ENCODE assay signal across 10 cellular contexts in the genomic region with DNA sequence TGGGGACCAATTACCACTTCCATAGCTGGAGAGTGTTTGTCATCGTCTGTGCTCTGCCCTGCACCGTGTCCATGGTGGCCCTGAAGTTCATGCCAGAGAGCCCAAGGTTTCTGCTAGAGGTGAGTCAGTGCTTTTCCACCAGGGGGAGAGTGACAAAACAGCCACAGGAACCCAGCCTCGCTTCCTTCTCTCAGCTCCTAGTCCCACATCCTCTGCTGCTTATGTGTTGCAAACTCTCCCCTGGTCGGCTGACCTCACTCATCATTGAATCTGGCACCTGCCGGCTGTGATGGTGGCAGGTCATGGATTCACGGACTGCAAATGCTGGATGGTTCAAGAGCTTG.
A peak's percentile ranks its signal among the peaks of the same experiment; 100 is the strongest.
DNase-seq lines count a peak whose midpoint lies in the region; ATAC-seq and TF ChIP-seq lines count a peak whose summit lies in the region.
"Had no signal": no experiment of that assay in that cellular context is flagged by ENCODE, and none has a peak within 500 bp of the region (broad histone marks: within the 10 kb centered on the region; RNA-seq: fewer than 3 reads in every experiment).

No MANE protein-coding gene starts in this region.

- no peak overlapping the region for H2BK5ac ChIP-seq in H9 (ENCODE audit: insufficient read length, low read length)

- no peaks in the 10 kb centered on the region for H3K79me1 ChIP-seq in H9 (ENCODE audit: insufficient read depth, low read depth, low read length, poor library complexity, severe bottlenecking)

- H2BK120ac ChIP-seq in H9 (ENCODE audit: low read depth, low read length, poor library complexity, severe bottlenecking), result no peak overlapping the region

- H3K4ac ChIP-seq in H9 (ENCODE audit: low read depth, low read length), result no peak overlapping the region

- H3K18ac ChIP-seq in H9 (ENCODE audit: insufficient read length, low read depth, low read length), result no peak overlapping the region

- ATAC-seq in RWPE2 (ENCODE audit: low read depth), result peak; percentile 41; the same call in 2 of the 3 replicates

- H3T11ph ChIP-seq in H9 (ENCODE audit: low read length), result no peak overlapping the region

- H4K91ac ChIP-seq in H9 (ENCODE audit: insufficient read length, low read depth, low read length), result no peak overlapping the region

- H3K14ac ChIP-seq in H9 (ENCODE audit: insufficient read depth, low read length), result no peak overlapping the region; the same call in 1 of the 2 replicates

- no peaks in the 10 kb centered on the region for H3K79me2 ChIP-seq in H9 (ENCODE audit: insufficient read depth, low read length)

- H3K23me2 ChIP-seq in H9 (ENCODE audit: insufficient read length, low read depth, low read length, poor library complexity, severe bottlenecking), result no peaks in the 10 kb centered on the region

- H3K4me3 ChIP-seq in RWPE2 (ENCODE audit: severe bottlenecking), result no peak overlapping the region
- no peak overlapping the region for H3K4me3 ChIP-seq in transverse colon

- H3K27me3 ChIP-seq in H9 (ENCODE audit: insufficient read depth, low read length) (no peaks in the 10 kb centered on the region), RWPE2 (ENCODE audit: insufficient read depth, poor library complexity, severe bottlenecking) (peaks cover 13% of the 10 kb centered on the region), transverse colon (peaks cover 13% of the 10 kb centered on the region)

- no peak overlapping the region for H2BK12ac ChIP-seq in H9 (ENCODE audit: insufficient read length, low read depth, low read length)

- H3K4me1 ChIP-seq in H9 (ENCODE audit: insufficient read depth, low read length) (no peaks in the 10 kb centered on the region), RWPE2 (ENCODE audit: insufficient read depth, poor library complexity, severe bottlenecking) (no peaks in the 10 kb centered on the region), transverse colon (peaks cover 0 to 4% (median 0%) of the 10 kb centered on the region in 4 donors)

- no peaks in the 10 kb centered on the region for H3K36me3 ChIP-seq in RWPE2 (ENCODE audit: low read depth)
- H3K36me3 ChIP-seq in transverse colon, result no peaks in the 10 kb centered on the region

- H4K20me1 ChIP-seq in H9 (ENCODE audit: control insufficient read depth, insufficient read depth, insufficient read length), result no peaks in the 10 kb centered on the region

- no peak overlapping the region for H3K27ac ChIP-seq in H9 (ENCODE audit: insufficient read length, low read depth, low read length)
- no peak overlapping the region for H3K27ac ChIP-seq in RWPE2 (ENCODE audit: poor library complexity, severe bottlenecking)
- no peak overlapping the region for H3K27ac ChIP-seq in transverse colon
- H3K27ac ChIP-seq in substantia nigra (ENCODE audit: low read depth, low read length, poor library complexity, severe bottlenecking), result no peak overlapping the region
- H3K27ac ChIP-seq: 22Rv1 had no signal

- TF ChIP-seq CTCF in H9 (conservative IDR thresholded peaks at IDR 0.05), result peak; percentile 54
- TF ChIP-seq CTCF in RWPE2 (IDR thresholded peaks at IDR 0.05; ENCODE audit: poor library complexity, severe bottlenecking), result no peak
- TF ChIP-seq CTCF in transverse colon (IDR thresholded peaks at IDR 0.05), result no peak

- no peak overlapping the region for H4K8ac ChIP-seq in H9 (replicated peaks; ENCODE audit: insufficient read length, low read depth, low read length)

- no peaks in the 10 kb centered on the region; a peak in 1 of 5 replicates for H3K9me3 Mint-ChIP-seq in H9
- H3K9me3 Mint-ChIP-seq: natural killer cell had no signal

- H3K56ac ChIP-seq in H9 (ENCODE audit: insufficient read length, low read depth, low read length), result no peak overlapping the region

- DNase-seq in DMS53 (lab: John Stamatoyannopoulos, UW) (peak; percentile 13), DMS53 treated with DMSO at 0.1 percent for 48 hours (lab: John Stamatoyannopoulos, UW; ENCODE audit: unreplicated experiment) (no peak), H9 (peak; percentile 64), RWPE2 (ENCODE audit: low spot score) (no peak), left kidney (ENCODE audit: low read depth, low spot score) (peak; percentile 11), DMS153 treated with DMSO at 0.1 percent for 48 hours (lab: John Stamatoyannopoulos, UW; ENCODE audit: unreplicated experiment) (no peak), transverse colon (no peak), substantia nigra (lab: John Stamatoyannopoulos, UW) (no peak)
- DNase-seq: natural killer cell had no signal

- no peak overlapping the region for H3K23ac ChIP-seq in H9 (ENCODE audit: insufficient read length, low read depth, low read length)

- H3K4me1 Mint-ChIP-seq in H9, result no peaks in the 10 kb centered on the region

- in situ Hi-C loops in transverse colon (cut with MboI; ENCODE audit: low pct_ligation_motif_present in 1 of 4, low pct_unique_long_range_greater_than_20kb in 1 of 4, low sequenced_read_pairs in 3 of 4), result loop anchor here in 2 of 4 donors (25.0 kb wide), 1 partner anchor 296 kb away; the partner anchor contains the start of gene RCCD1 (in 2 of the 2)

- H2BK20ac ChIP-seq in H9 (ENCODE audit: low read depth, low read length, poor library complexity, severe bottlenecking), result no peak overlapping the region

- H2AK5ac ChIP-seq in H9 (ENCODE audit: insufficient read length, low read length), result no peak overlapping the region

- no peak for TF ChIP-seq POLR2A in transverse colon (IDR thresholded peaks at IDR 0.05)

- H3K4me2 ChIP-seq in H9 (ENCODE audit: insufficient read depth, insufficient read length, low read length), result no peak overlapping the region

- H3K27me3 Mint-ChIP-seq in H9 (ENCODE audit: low read depth), result peaks cover 8% of the 10 kb centered on the region

- intact Hi-C loops in transverse colon (cut with DNase I; ENCODE audit: low total_unique reads), result loop anchor here (1.0 kb wide), 1 partner anchor 38 kb away; no protein-coding TSS in a partner anchor

- H3K9ac ChIP-seq in H9 (ENCODE audit: extremely low read depth, insufficient read length, low read length), result no peak overlapping the region

- no peak overlapping the region for H2BK15ac ChIP-seq in H9 (ENCODE audit: low read depth, low read length)

- H2AFZ ChIP-seq in H9 (ENCODE audit: low read length), result no peak overlapping the region

- no peaks in the 10 kb centered on the region for H3K9me3 ChIP-seq in H9 (ENCODE audit: control insufficient read depth, low read depth, low read length)
- no peaks in the 10 kb centered on the region for H3K9me3 ChIP-seq in RWPE2 (ENCODE audit: severe bottlenecking)
- no peaks in the 10 kb centered on the region for H3K9me3 ChIP-seq in transverse colon

- no peak overlapping the region for H3K4me3 Mint-ChIP-seq in H9
- H3K4me3 Mint-ChIP-seq: natural killer cell had no signal

- no peak overlapping the region for H4K5ac ChIP-seq in H9 (ENCODE audit: insufficient read length, low read depth, low read length)

- H3K27ac Mint-ChIP-seq in H9, result no peak overlapping the region
- H3K27ac Mint-ChIP-seq: natural killer cell had no signal

- WGBS in H9 (ENCODE audit: extremely low coverage, insufficient read length, low lambda C conversion rate), result no CpG with 5 or more reads among the region's 6 CpGs
- WGBS in transverse colon (ENCODE audit: low coverage in 1 of 2), 2 donors, result 60% methylated on average over 5 of the region's 6 CpGs; no CpG with 5 or more reads in 1 of the 2 donors

- no peaks in the 10 kb centered on the region for H3K36me3 Mint-ChIP-seq in H9 (ENCODE audit: insufficient read depth in 1 of 3, low read depth in 3 of 3)
- H3K36me3 Mint-ChIP-seq: natural killer cell had no signal

- no peak for TF ChIP-seq EP300 in transverse colon (IDR thresholded peaks at IDR 0.05; ENCODE audit: low read depth)

Comparison
In these comparisons a context has a peak if more than half of its experiments do, and no peak if none do; other contexts are left out.
1. DNase-seq: peak in DMS53 (single experiment), H9 (single experiment) and left kidney (single experiment); none in DMS53 treated with DMSO at 0.1 percent for 48 hours (single experiment), RWPE2 (single experiment), DMS153 treated with DMSO at 0.1 percent for 48 hours (single experiment), transverse colon (single experiment) and substantia nigra (0 of 49).